ENCODE assay signal across 1 cellular context in genomic region chr12:120668797-120669054, GRCh38.
TF ChIP-seq lines count a peak whose summit lies in the region.

No MANE protein-coding gene starts in this region.

TF ChIP-seq in H1, 55 proteins besides CTCF, POLR2A, EP300 and RAD21:
- no peak for TF ChIP-seq TAF7 (optimal IDR thresholded peaks at IDR 0.05; ENCODE audit: borderline replicate concordance, low read depth, low read length)
- TF ChIP-seq ASH2L (IDR thresholded peaks at IDR 0.05; ENCODE audit: low read length), result peak; percentile 36
- peak; percentile 27; the same call in 1 of the 2 replicates for TF ChIP-seq RBBP5 (IDR thresholded peaks at IDR 0.05; ENCODE audit: borderline replicate concordance, low read depth, low read length)
